1 cellular context compared by ENCODE assay signal in genomic region chr12:24080465-24080864, GRCh38.
TF ChIP-seq lines count a peak whose summit lies in the region.

No MANE protein-coding gene starts in this region.

TF ChIP-seq in HepG2, 621 proteins besides CTCF, POLR2A, EP300 and RAD21 (continued from another document and continues in another):
- TF ChIP-seq ZNF407 (CRISPR knock-in tag; IDR thresholded peaks at IDR 0.05; ENCODE audit: not compliant biosample characterization): no peak
- no peak for TF ChIP-seq CCAR2 (optimal IDR thresholded peaks at IDR 0.05; ENCODE audit: low read depth, low read length)
- TF ChIP-seq PBX3 (CRISPR knock-in tag; IDR thresholded peaks at IDR 0.05; ENCODE audit: borderline replicate concordance): no peak
- TF ChIP-seq POLR2AphosphoS5 (IDR thresholded peaks at IDR 0.05; ENCODE audit: low read depth, low read length): no peak
- TF ChIP-seq SNAPC4 (CRISPR knock-in tag; IDR thresholded peaks at IDR 0.05): no peak
- TF ChIP-seq ZSCAN21 (CRISPR knock-in tag; IDR thresholded peaks at IDR 0.05; ENCODE audit: borderline replicate concordance): no peak
- no peak for TF ChIP-seq ZBTB46 (CRISPR knock-in tag; IDR thresholded peaks at IDR 0.05; ENCODE audit: borderline replicate concordance)
- peak; percentile 89 for TF ChIP-seq ZNF609 (CRISPR knock-in tag; IDR thresholded peaks at IDR 0.05; ENCODE audit: borderline replicate concordance)
- TF ChIP-seq ZNF292 (CRISPR knock-in tag; IDR thresholded peaks at IDR 0.05; ENCODE audit: borderline replicate concordance, low read depth): 0 out of 2 replicates have a peak, but pooled peaks have one; percentile 26
- no peak for TF ChIP-seq ZNF740 (CRISPR knock-in tag; IDR thresholded peaks at IDR 0.05)
- TF ChIP-seq BCL3 (CRISPR knock-in tag; IDR thresholded peaks at IDR 0.05): no peak
- TF ChIP-seq ZBTB1 (CRISPR knock-in tag; IDR thresholded peaks at IDR 0.05; ENCODE audit: borderline replicate concordance): no peak
- no peak for TF ChIP-seq HNRNPUL1 (IDR thresholded peaks at IDR 0.05; ENCODE audit: low read depth, low read length)
- TF ChIP-seq PAF1 (CRISPR knock-in tag; IDR thresholded peaks at IDR 0.05): no peak
- TF ChIP-seq ZBTB25 (CRISPR knock-in tag; IDR thresholded peaks at IDR 0.05): peak; percentile 55
- TF ChIP-seq ZEB1 (IDR thresholded peaks at IDR 0.05; ENCODE audit: insufficient replicate concordance, low read depth): peak; percentile 53
- TF ChIP-seq CENPBD1 (CRISPR knock-in tag; IDR thresholded peaks at IDR 0.05; ENCODE audit: borderline replicate concordance, low read depth): no peak
- peak; percentile 74 for TF ChIP-seq ZBTB43 (CRISPR knock-in tag; conservative IDR thresholded peaks at IDR 0.05)
- TF ChIP-seq HNRNPL (IDR thresholded peaks at IDR 0.05; ENCODE audit: low read depth, low read length): no peak
- TF ChIP-seq SOX13 (IDR thresholded peaks at IDR 0.05): peak; percentile 92
- TF ChIP-seq SOX13 (CRISPR knock-in tag; conservative IDR thresholded peaks at IDR 0.05 in 1 of 2, IDR thresholded peaks at IDR 0.05 in 1 of 2): peak in 1 of 2 experiments; percentile 99; a peak in 2 of 4 replicates
- TF ChIP-seq SIN3A (IDR thresholded peaks at IDR 0.05; ENCODE audit: borderline replicate concordance, low read depth, low read length): no peak
